8 cellular contexts compared by ENCODE assay signal in the genomic region with DNA sequence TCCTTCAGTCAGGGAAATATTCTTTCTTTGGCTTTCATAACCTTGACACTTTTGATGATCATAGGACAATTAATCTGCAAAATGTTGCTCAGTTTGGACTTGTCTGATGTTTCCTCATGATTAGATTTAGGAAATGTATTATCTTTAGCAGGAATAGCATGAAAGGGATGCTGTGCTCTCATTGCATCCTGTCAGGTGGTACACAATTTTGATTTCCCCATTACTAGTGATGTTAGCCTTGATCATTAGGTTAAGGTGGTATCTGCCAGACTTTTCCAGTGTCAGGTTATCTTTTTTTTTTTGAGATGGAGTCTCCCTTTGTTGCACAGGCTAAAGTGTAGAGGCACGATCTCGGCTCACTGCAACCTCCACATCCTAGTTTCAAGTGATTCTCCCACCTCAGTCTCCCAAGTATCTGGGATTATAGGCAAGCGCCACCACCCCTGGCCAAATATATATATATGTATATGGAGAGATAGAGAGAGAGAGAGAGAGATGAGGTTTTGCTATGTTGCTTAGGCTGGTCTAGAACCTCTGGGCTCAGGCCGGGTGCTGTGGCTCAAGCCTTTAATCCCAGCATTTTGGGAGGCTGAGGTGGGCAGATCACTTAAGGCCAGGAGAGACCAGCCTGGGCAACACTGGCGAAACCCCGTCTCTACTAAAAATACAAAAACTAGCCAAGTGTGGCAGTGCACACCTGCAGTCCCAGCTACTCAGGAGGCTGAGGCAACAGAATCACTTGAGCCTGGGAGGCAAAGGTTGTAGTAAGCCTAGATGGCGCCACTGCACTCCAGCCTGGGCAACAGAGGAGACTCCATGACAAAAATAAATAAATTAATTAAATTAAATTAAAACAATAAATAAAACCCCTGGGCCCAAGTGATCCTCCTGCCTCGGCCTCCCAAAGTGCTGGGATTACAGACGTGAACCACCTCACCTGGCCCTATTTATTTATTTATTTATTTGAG. TPM values are rescaled to one million over a fixed set of nuclear protein-coding genes. Genes with fewer than 3 reads are reported as not detected.
DNase-seq lines count a peak whose midpoint lies in the region; ATAC-seq and TF ChIP-seq lines count a peak whose summit lies in the region.

No MANE protein-coding gene starts in this region.

- no peaks in the 10 kb centered on the region for H3K36me3 ChIP-seq in upper lobe of right lung

- no peak overlapping the region for H3K27ac ChIP-seq in foreskin keratinocyte
- no peak overlapping the region for H3K27ac ChIP-seq in upper lobe of right lung

- H3K9me3 ChIP-seq in upper lobe of right lung = no peaks in the 10 kb centered on the region

- DNase-seq in stimulated activated naive CD4-positive, alpha-beta T cell (lab: John Stamatoyannopoulos, UW) = peak in 4 of 6 experiments; percentile 13 to 35 (median 24)
- no peak for DNase-seq in stimulated activated naive CD4-positive, alpha-beta T cell treated with Interleukin-2 at 50 U/mL for 16 hours (lab: John Stamatoyannopoulos, UW)
- peak; percentile 64 for DNase-seq in activated CD4-positive, alpha-beta T cell treated with anti-CD3 and anti-CD28 coated beads for 48 hours
- no peak for DNase-seq in foreskin keratinocyte
- no peak for DNase-seq in upper lobe of right lung
- no peak for DNase-seq in NCI-H1048 (lab: John Stamatoyannopoulos, UW)

- peak; percentile 72 for TF ChIP-seq CTCF in foreskin keratinocyte (conservative IDR thresholded peaks at IDR 0.05)
- TF ChIP-seq CTCF in upper lobe of right lung (IDR thresholded peaks at IDR 0.05) = peak; percentile 54

- no peaks in the 10 kb centered on the region for H3K27me3 ChIP-seq in foreskin keratinocyte
- no peaks in the 10 kb centered on the region for H3K27me3 ChIP-seq in upper lobe of right lung

- no peak for ATAC-seq in foreskin keratinocyte
- peak; percentile 43 for ATAC-seq in upper lobe of right lung
- no peak for ATAC-seq in HG02610 (IDR thresholded peaks at IDR 0.05; ENCODE audit: unreplicated experiment)
- no peak for ATAC-seq in HG03432 (IDR thresholded peaks at IDR 0.05; ENCODE audit: unreplicated experiment)

- H3K4me3 ChIP-seq in upper lobe of right lung = no peak overlapping the region

- intact Hi-C loops in upper lobe of right lung (cut with DNase I) = no loop called here

- H3K4me1 ChIP-seq in foreskin keratinocyte (no peaks in the 10 kb centered on the region), upper lobe of right lung (no peaks in the 10 kb centered on the region)

RNA-seq across cellular contexts. Expression of gene CAVIN1, which starts 15.8 kb away (rescaled TPM):
- total RNA-seq in foreskin keratinocyte (351 and 355 TPM in 2 replicates), upper lobe of right lung (342 TPM)
- polyA plus RNA-seq in foreskin keratinocyte = 215 and 236 TPM in 2 replicates

RNA-seq across cellular contexts. Expression of gene ATP6V0A1, which starts 19.8 kb away (rescaled TPM):
- total RNA-seq in foreskin keratinocyte = 18.8 and 19.7 TPM in 2 replicates
- polyA plus RNA-seq in foreskin keratinocyte = 17.8 and 18.9 TPM in 2 replicates
- total RNA-seq in upper lobe of right lung = 109 TPM

RNA-seq across cellular contexts. Expression of gene STAT3, which starts 50.6 kb away (rescaled TPM):
- total RNA-seq in foreskin keratinocyte (76.6 and 77.7 TPM in 2 replicates), upper lobe of right lung (309 TPM)
- polyA plus RNA-seq in foreskin keratinocyte = 20.2 and 23.0 TPM in 2 replicates

Comparison
In these comparisons a context has a peak if more than half of its experiments do, and no peak if none do; other contexts are left out.
1. DNase-seq: peak in stimulated activated naive CD4-positive, alpha-beta T cell (4 of 6) and activated CD4-positive, alpha-beta T cell treated with anti-CD3 and anti-CD28 coated beads for 48 hours (single experiment); none in stimulated activated naive CD4-positive, alpha-beta T cell treated with Interleukin-2 at 50 U/mL for 16 hours (single experiment), foreskin keratinocyte (0 of 2), upper lobe of right lung (single experiment) and NCI-H1048 (single experiment).